In the genomic region with DNA sequence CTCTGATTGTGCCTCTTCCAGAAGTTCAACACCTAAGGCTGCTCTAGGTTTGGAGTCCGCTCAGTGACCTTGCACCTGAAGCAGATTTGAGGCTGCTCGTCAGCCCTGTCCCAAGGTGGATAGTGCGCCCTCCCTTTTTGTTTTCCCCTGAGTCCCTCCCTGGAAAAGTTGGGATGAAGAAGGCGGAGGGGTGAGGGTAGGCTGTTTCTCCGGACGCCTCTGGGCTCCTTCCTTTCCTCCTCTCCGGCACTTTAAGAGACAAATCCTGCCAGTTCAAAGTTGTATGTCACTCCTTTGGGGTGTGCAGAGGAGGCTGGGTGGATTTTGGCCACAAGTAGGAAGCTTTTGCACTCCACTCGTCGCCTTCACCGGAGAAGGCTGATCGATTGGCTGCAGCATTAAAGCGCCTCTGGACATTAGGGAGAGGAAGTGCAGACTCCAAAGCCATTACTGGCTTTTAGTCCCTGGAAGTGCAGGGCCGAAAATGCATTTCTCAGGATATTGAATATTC, we compare ENCODE assay signal across 9 cellular contexts.
DNase-seq lines count a peak whose midpoint lies in the region; ATAC-seq, FAIRE-seq and TF ChIP-seq lines count a peak whose summit lies in the region.
"Had no signal": no experiment of that assay in that cellular context is flagged by ENCODE, and none has a peak within 500 bp of the region (broad histone marks: within the 10 kb centered on the region; RNA-seq: fewer than 3 reads in every experiment).

No MANE protein-coding gene starts in this region.

- H3K27me3 Mint-ChIP-seq in activated T-cell treated with anti-CD3 and anti-CD28 coated beads, Interleukin-2, amount 50 U/mL, for 72 hours (ENCODE audit: low read depth) = peaks cover 46% of the 10 kb centered on the region

- no peaks in the 10 kb centered on the region for H3K27me3 ChIP-seq in muscle layer of duodenum (ENCODE audit: low read depth, low read length)
- no peaks in the 10 kb centered on the region for H3K27me3 ChIP-seq in upper lobe of right lung

- H3K9me3 ChIP-seq in muscle layer of duodenum (ENCODE audit: control insufficient read depth in 1 of 2, low read length in 2 of 2) (no peaks in the 10 kb centered on the region), upper lobe of right lung (no peaks in the 10 kb centered on the region)

- H3K4me1 ChIP-seq in muscle layer of duodenum (ENCODE audit: control insufficient read depth in 1 of 2, insufficient read depth in 2 of 2, low read length in 2 of 2) = peaks cover 0 to 8% of the 10 kb centered on the region in 2 donors
- peaks cover 6% of the 10 kb centered on the region for H3K4me1 ChIP-seq in upper lobe of right lung

- intact Hi-C loops in upper lobe of right lung (cut with DNase I) = no loop called here

- no peak for TF ChIP-seq CTCF in fibroblast of the aortic adventitia (IDR thresholded peaks at IDR 0.05; ENCODE audit: insufficient read depth, low read length)
- no peak for TF ChIP-seq CTCF in upper lobe of right lung (IDR thresholded peaks at IDR 0.05)

- no peaks in the 10 kb centered on the region for H3K36me3 ChIP-seq in muscle layer of duodenum (ENCODE audit: control insufficient read depth in 1 of 2, insufficient read depth in 2 of 2, low read length in 2 of 2)
- no peaks in the 10 kb centered on the region for H3K36me3 ChIP-seq in upper lobe of right lung

- DNase-seq in activated T-cell treated with anti-CD3 and anti-CD28 coated beads, Interleukin-2, amount 50 U/mL, for 72 hours = no peak
- DNase-seq in activated T-cell treated with anti-CD3 and anti-CD28 coated beads for 4 hours (no peak), fibroblast of the aortic adventitia (ENCODE audit: low read depth) (peak; percentile 54), upper lobe of right lung (no peak), GM19239 (ENCODE audit: insufficient read length, low spot score) (no peak), midbrain (lab: John Stamatoyannopoulos, UW) (no peak)
- DNase-seq: NCI-H526 treated with DMSO at 0.1 percent for 48 hours had no signal

- H3K27ac ChIP-seq in muscle layer of duodenum (ENCODE audit: low read length) (peak overlapping the region; percentile 75), upper lobe of right lung (peak overlapping the region; percentile 86)

- FAIRE-seq in GM19239 (lab: Jason Lieb, UNC) = no peak

- no peaks in the 10 kb centered on the region for H3K36me3 Mint-ChIP-seq in activated T-cell treated with anti-CD3 and anti-CD28 coated beads, Interleukin-2, amount 50 U/mL, for 72 hours (ENCODE audit: insufficient read depth in 2 of 2)

- ATAC-seq in activated T-cell treated with anti-CD3 and anti-CD28 coated beads, Interleukin-2, amount 50 U/mL, for 72 hours (replicated peaks in 1 of 2) = peak in 1 of 2 donors; percentile 17
- ATAC-seq in upper lobe of right lung (peak; percentile 3), GM21737 (IDR thresholded peaks at IDR 0.05; ENCODE audit: unreplicated experiment) (no peak)

- H3K4me1 Mint-ChIP-seq in activated T-cell treated with anti-CD3 and anti-CD28 coated beads, Interleukin-2, amount 50 U/mL, for 72 hours (ENCODE audit: low read depth) = no peaks in the 10 kb centered on the region

- H3K9me3 Mint-ChIP-seq in activated T-cell treated with anti-CD3 and anti-CD28 coated beads, Interleukin-2, amount 50 U/mL, for 72 hours = no peaks in the 10 kb centered on the region

- no peak overlapping the region for H3K27ac Mint-ChIP-seq in activated T-cell treated with anti-CD3 and anti-CD28 coated beads, Interleukin-2, amount 50 U/mL, for 72 hours

- H3K4me3 ChIP-seq in fibroblast of the aortic adventitia (ENCODE audit: low read depth, low read length) = peak overlapping the region; percentile 85
- peak overlapping the region; percentile 60 to 80 for H3K4me3 ChIP-seq in muscle layer of duodenum (ENCODE audit: low read depth in 1 of 2, low read length in 2 of 2)
- peak overlapping the region; percentile 67 for H3K4me3 ChIP-seq in upper lobe of right lung

- H3K4me3 Mint-ChIP-seq in activated T-cell treated with anti-CD3 and anti-CD28 coated beads, Interleukin-2, amount 50 U/mL, for 72 hours = peak overlapping the region; percentile 39 to 43
